ENCODE assay signal across 24 cellular contexts in the genomic region with DNA sequence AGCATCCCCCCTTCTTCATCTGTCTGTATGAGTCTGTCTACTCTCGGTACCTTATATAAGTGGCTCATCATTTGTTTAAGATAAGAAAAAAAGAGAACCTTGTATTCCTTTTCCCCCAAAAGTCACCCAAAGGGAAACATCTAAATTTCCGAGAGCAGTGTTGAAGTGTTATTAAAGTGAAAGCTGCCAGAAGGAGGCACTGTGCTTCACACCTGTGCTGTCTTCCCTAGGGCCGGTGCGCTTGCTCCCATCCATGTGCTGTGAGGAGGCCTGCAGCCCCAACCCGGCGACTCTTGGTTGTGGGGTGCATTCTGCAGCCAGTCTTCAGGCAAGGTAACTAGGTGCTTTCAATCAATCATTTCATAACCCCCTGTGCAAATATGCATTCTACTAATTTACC.
DNase-seq lines count a peak whose midpoint lies in the region; ATAC-seq, FAIRE-seq and TF ChIP-seq lines count a peak whose summit lies in the region.
"Had no signal": no experiment of that assay in that cellular context is flagged by ENCODE, and none has a peak within 500 bp of the region (broad histone marks: within the 10 kb centered on the region; RNA-seq: fewer than 3 reads in every experiment).

No MANE protein-coding gene starts in this region.

- in situ Hi-C loops in mammary epithelial cell (cut with MboI; ENCODE audit: low sequenced_read_pairs in 2 of 2), result no loop called here

- H3K4me1 ChIP-seq in mammary epithelial cell (ENCODE audit: insufficient read depth, low read length), result no peaks in the 10 kb centered on the region
- no peaks in the 10 kb centered on the region for H3K4me1 ChIP-seq in Loucy (ENCODE audit: insufficient read depth, low read length, poor library complexity, severe bottlenecking)
- no peaks in the 10 kb centered on the region for H3K4me1 ChIP-seq in small intestine (ENCODE audit: control insufficient read depth in 2 of 2, insufficient read depth in 1 of 2, low read depth in 1 of 2, low read length in 1 of 2)
- H3K4me1 ChIP-seq: body of pancreas, transverse colon had no signal

- no peak overlapping the region for H2AFZ ChIP-seq in mammary epithelial cell (ENCODE audit: low read depth, low read length)
- no peak overlapping the region for H2AFZ ChIP-seq in Loucy (ENCODE audit: low read length)

- H3K27me3 ChIP-seq in mammary epithelial cell (ENCODE audit: insufficient read depth, low read length), result no peaks in the 10 kb centered on the region
- H3K27me3 ChIP-seq in Loucy (ENCODE audit: insufficient read depth, low read length, poor library complexity, severe bottlenecking), result peaks cover 10% of the 10 kb centered on the region
- H3K27me3 ChIP-seq in small intestine (ENCODE audit: control insufficient read depth in 2 of 2, insufficient read depth in 2 of 2, low read length in 2 of 2), result no peaks in the 10 kb centered on the region
- H3K27me3 ChIP-seq: body of pancreas, SJCRH30, transverse colon had no signal

- POLR2A ChIA-PET in MCF 10A (lab: Yijun Ruan, JAX), result no interaction called here

- H3K36me3 ChIP-seq in mammary epithelial cell (ENCODE audit: insufficient read depth, low read length) (no peaks in the 10 kb centered on the region), Loucy (ENCODE audit: insufficient read depth, low read length) (no peaks in the 10 kb centered on the region), small intestine (ENCODE audit: control insufficient read depth in 2 of 2, insufficient read depth in 2 of 2, low read length in 2 of 2) (no peaks in the 10 kb centered on the region)
- H3K36me3 ChIP-seq: transverse colon had no signal

- BruUV-seq in MCF 10A (replicated peaks; lab: Mats Ljungman, UMichigan), result no TSS peak
- no TSS peak for BruUV-seq in mammary epithelial cell (replicated peaks; lab: Mats Ljungman, UMichigan)

- H3K4me2 ChIP-seq in mammary epithelial cell (ENCODE audit: insufficient read depth, low read depth, low read length), result no peak overlapping the region
- no peak overlapping the region for H3K4me2 ChIP-seq in Loucy (ENCODE audit: low read depth, low read length, poor library complexity, severe bottlenecking)

- H4K20me1 ChIP-seq in mammary epithelial cell (ENCODE audit: insufficient read depth, low read length) (no peaks in the 10 kb centered on the region), Loucy (ENCODE audit: insufficient read depth, low read length, poor library complexity, severe bottlenecking) (no peaks in the 10 kb centered on the region)

- no peaks in the 10 kb centered on the region for H3K4me1 Mint-ChIP-seq in MCF 10A (ENCODE audit: insufficient read depth, unreplicated experiment)
- H3K4me1 Mint-ChIP-seq: activated naive CD4-positive, alpha-beta T cell treated with anti-CD3 and anti-CD28 coated beads, Interleukin-2, amount 50 U/mL, for 24 hours had no signal

- dilution Hi-C loops in mammary epithelial cell (cut with HindIII; ENCODE audit: low sequenced_read_pairs), result no loop called here

- CTCF ChIA-PET in MCF 10A (lab: Yijun Ruan, JAX), result interaction anchor here (0.7 kb wide), 1 partner anchor 1015 kb away, joined by 3 read pairs; no protein-coding TSS in a partner anchor
- CTCF ChIA-PET in mammary epithelial cell (lab: Charles Lee; ENCODE audit: low non-redundant PET), result no interaction called here

- FAIRE-seq in small intestine (lab: Jason Lieb, UNC), result no peak
- FAIRE-seq: endothelial cell of umbilical vein, GM19239 had no signal

- H3K9me3 ChIP-seq in mammary epithelial cell (replicated peaks; ENCODE audit: insufficient read depth, low read length) (no peaks in the 10 kb centered on the region), Loucy (ENCODE audit: insufficient read depth, low read depth, low read length) (no peaks in the 10 kb centered on the region), small intestine (ENCODE audit: control insufficient read depth, low read depth) (no peaks in the 10 kb centered on the region)
- H3K9me3 ChIP-seq: body of pancreas, SJCRH30, transverse colon had no signal

- H3K9ac ChIP-seq in mammary epithelial cell (ENCODE audit: insufficient read depth, low read length) (no peak overlapping the region), Loucy (ENCODE audit: low read depth, low read length, poor library complexity, severe bottlenecking) (no peak overlapping the region)

- H3K9me2 ChIP-seq in Loucy (replicated peaks; ENCODE audit: low read depth, low read length), result no peaks in the 10 kb centered on the region

- H3K4me3 ChIP-seq in mammary epithelial cell (replicated peaks in 1 of 3; ENCODE audit: insufficient read depth in 1 of 3, low read depth in 2 of 3, low read length in 3 of 3) (no peak overlapping the region), Loucy (ENCODE audit: low read length, poor library complexity, severe bottlenecking) (no peak overlapping the region), epithelial cell of proximal tubule (ENCODE audit: low read depth, low read length) (no peak overlapping the region), small intestine (ENCODE audit: low read depth in 1 of 2, low read length in 2 of 2) (no peak overlapping the region)
- H3K4me3 ChIP-seq: body of pancreas, SJCRH30, transverse colon had no signal

- no peaks in the 10 kb centered on the region for H3K9me3 Mint-ChIP-seq in MCF 10A (ENCODE audit: unreplicated experiment)
- H3K9me3 Mint-ChIP-seq: activated naive CD4-positive, alpha-beta T cell treated with anti-CD3 and anti-CD28 coated beads, Interleukin-2, amount 50 U/mL, for 24 hours had no signal

- 97% methylated on average over 5 of the region's 6 CpGs for WGBS in mammary epithelial cell (ENCODE audit: low coverage, missing lambda C conversion rate)
- 60 to 88% (median 63%) methylated on average over 6 of the region's 6 CpGs for WGBS in small intestine, 3 donors

- no peak for ATAC-seq in omental fat pad (ENCODE audit: low FRiP score)
- ATAC-seq: body of pancreas; right cardiac atrium; stimulated activated naive CD8-positive, alpha-beta T cell treated with anti-CD3 and anti-CD28 coated beads, Interleukin-15, Interleukin-2, amounts not matched to agents 100 U/mL and 50 U/mL, for 24 hours had no signal

- no peak overlapping the region for H3K27ac Mint-ChIP-seq in MCF 10A (ENCODE audit: low read depth, unreplicated experiment)
- H3K27ac Mint-ChIP-seq: activated naive CD4-positive, alpha-beta T cell treated with anti-CD3 and anti-CD28 coated beads, Interleukin-2, amount 50 U/mL, for 24 hours; CD4-positive, CD25-positive, alpha-beta regulatory T cell had no signal

- H3K27ac ChIP-seq in mammary epithelial cell (ENCODE audit: insufficient read depth, low read depth, low read length), result no peak overlapping the region
- H3K27ac ChIP-seq in small intestine (ENCODE audit: low read depth in 1 of 2, low read length in 1 of 2), result no peak overlapping the region
- H3K27ac ChIP-seq: body of pancreas, SJCRH30, transverse colon had no signal

- no peak overlapping the region for H3K4me3 Mint-ChIP-seq in MCF 10A (ENCODE audit: unreplicated experiment)
- H3K4me3 Mint-ChIP-seq: activated naive CD4-positive, alpha-beta T cell treated with anti-CD3 and anti-CD28 coated beads, Interleukin-2, amount 50 U/mL, for 24 hours; CD4-positive, CD25-positive, alpha-beta regulatory T cell had no signal

- DNase-seq in MCF 10A (ENCODE audit: unreplicated experiment) (no peak), mammary epithelial cell (no peak), epithelial cell of proximal tubule (ENCODE audit: low read depth) (no peak), small intestine (peak; percentile 16), SIG-M5 treated with dmso at 0.1 percent for 504 hours (lab: John Stamatoyannopoulos, UW; ENCODE audit: unreplicated experiment) (no peak), omental fat pad (ENCODE audit: low spot score) (no peak)
- no peak for DNase-seq in NK-92 treated with Interleukin-12 subunit alpha and Interleukin-12 subunit beta, amount 100 ng/mL, for 24 hours (lab: John Stamatoyannopoulos, UW)
- DNase-seq: activated CD4-positive, CD25-positive, alpha-beta regulatory T cell; activated T-cell treated with anti-CD3 and anti-CD28 coated beads, Interleukin-2, amount 50 U/mL, for 48 hours; body of pancreas; cortex of kidney; foreskin melanocyte; MM.1S; NCI-H1694 treated with DMSO at 0.1 percent for 48 hours; NCI-H446 treated with DMSO at 0.1 percent for 48 hours; right cardiac atrium; SJCRH30; stimulated activated naive CD8-positive, alpha-beta T cell treated with anti-CD3 and anti-CD28 coated beads, Interleukin-15, Interleukin-2, amounts not matched to agents 100 U/mL and 50 U/mL, for 24 hours; transverse colon had no signal

- no peaks in the 10 kb centered on the region for H3F3A ChIP-seq in Loucy (ENCODE audit: low read depth)

- intact Hi-C loops in MCF 10A (cut with micrococcal nuclease) (no loop called here), mammary epithelial cell (cut with micrococcal nuclease) (no loop called here)

- H3K79me2 ChIP-seq in mammary epithelial cell (ENCODE audit: insufficient read depth, low read length), result no peaks in the 10 kb centered on the region
- H3K79me2 ChIP-seq in Loucy (ENCODE audit: insufficient read depth, low read length), result no peaks in the 10 kb centered on the region

- peaks cover 4% of the 10 kb centered on the region for H3K36me3 Mint-ChIP-seq in MCF 10A (ENCODE audit: insufficient read depth, unreplicated experiment)
- H3K36me3 Mint-ChIP-seq: activated naive CD4-positive, alpha-beta T cell treated with anti-CD3 and anti-CD28 coated beads, Interleukin-2, amount 50 U/mL, for 24 hours; CD4-positive, CD25-positive, alpha-beta regulatory T cell had no signal

- peak; percentile 7 for TF ChIP-seq CTCF in MCF 10A (IDR thresholded peaks at IDR 0.05; ENCODE audit: unreplicated experiment)
- TF ChIP-seq CTCF in mammary epithelial cell (conservative IDR thresholded peaks at IDR 0.05 in 1 of 2, IDR thresholded peaks at IDR 0.05 in 1 of 2; ENCODE audit: extremely low read depth in 1 of 2, insufficient read depth in 1 of 2, low read depth in 1 of 2, low read length in 2 of 2), result peak in 1 of 2 donors; percentile 6
- TF ChIP-seq CTCF in Loucy (conservative IDR thresholded peaks at IDR 0.05; ENCODE audit: low read length), result peak; percentile 45
- peak; percentile 35 for TF ChIP-seq CTCF in epithelial cell of proximal tubule (conservative IDR thresholded peaks at IDR 0.05; ENCODE audit: low read depth, low read length)
- no peak for TF ChIP-seq CTCF in omental fat pad (IDR thresholded peaks at IDR 0.05)

- H3K27me3 Mint-ChIP-seq in MCF 10A (ENCODE audit: insufficient read depth, unreplicated experiment), result no peaks in the 10 kb centered on the region
- H3K27me3 Mint-ChIP-seq: activated naive CD4-positive, alpha-beta T cell treated with anti-CD3 and anti-CD28 coated beads, Interleukin-2, amount 50 U/mL, for 24 hours had no signal

Comparison
In these comparisons a context has a peak if more than half of its experiments do, and no peak if none do; other contexts are left out.
1. CTCF ChIP-seq: peak in MCF 10A (single experiment), Loucy (single experiment) and epithelial cell of proximal tubule (single experiment); none in omental fat pad (0 of 3).